In genomic region chr7:26865094-26865388, GRCh38 we compare ENCODE assay signal across 1 cellular context.
TF ChIP-seq lines count a peak whose summit lies in the region.

No MANE protein-coding gene starts in this region.

TF ChIP-seq in endothelial cell of umbilical vein, 7 proteins besides CTCF, POLR2A, EP300 and RAD21 (continued from another document):
- TF ChIP-seq MYC (IDR thresholded peaks at IDR 0.05; ENCODE audit: low read depth, low read length), result no peak
- TF ChIP-seq POLR2AphosphoS5 (IDR thresholded peaks at IDR 0.05; ENCODE audit: insufficient read depth, low read depth, low read length), result no peak
